In the genomic region with DNA sequence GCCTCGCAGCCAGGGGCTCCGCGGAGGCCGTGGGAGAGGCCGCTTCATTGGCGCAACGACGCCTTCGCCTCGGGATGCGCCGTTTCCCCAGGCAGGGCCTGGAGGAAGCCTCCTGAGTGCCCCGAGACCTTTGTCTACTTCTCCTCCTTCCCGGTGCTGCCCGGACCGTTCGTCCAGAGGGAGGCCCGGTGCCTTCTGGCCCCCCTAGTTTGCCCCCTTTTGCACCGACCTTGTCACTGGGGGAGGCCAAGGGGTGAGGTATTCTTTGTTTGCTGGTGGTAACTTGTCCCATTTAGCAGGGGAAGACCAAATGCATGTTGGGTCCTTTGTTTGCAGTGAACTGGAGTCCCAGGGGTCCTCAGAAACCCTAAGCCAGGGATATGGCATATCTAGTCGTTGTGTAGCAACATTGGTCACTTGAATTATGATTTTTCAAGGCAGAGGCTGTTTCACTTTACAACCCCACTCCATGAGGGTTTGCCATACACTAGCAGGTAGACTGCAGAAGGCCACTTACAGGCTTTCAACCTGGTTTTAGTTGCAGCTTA, we compare ENCODE assay signal across 8 cellular contexts. TPM values are rescaled to one million over a fixed set of nuclear protein-coding genes. Genes with fewer than 3 reads are reported as not detected.
A peak's percentile ranks its signal among the peaks of the same experiment; 100 is the strongest.
DNase-seq lines count a peak whose midpoint lies in the region; ATAC-seq, FAIRE-seq and TF ChIP-seq lines count a peak whose summit lies in the region.

No MANE protein-coding gene starts in this region.

- peaks cover 17% of the 10 kb centered on the region for H3K4me1 Mint-ChIP-seq in activated naive CD8-positive, alpha-beta T cell treated with anti-CD3 and anti-CD28 coated beads, Interleukin-2, amount 10 ng/mL, durations not matched to agents 7 days and 5 days

- peak overlapping the region; percentile 96 for H3K4me2 ChIP-seq in HepG2 (ENCODE audit: low read depth, low read length)

- no peaks in the 10 kb centered on the region for H3K27me3 Mint-ChIP-seq in activated naive CD8-positive, alpha-beta T cell treated with anti-CD3 and anti-CD28 coated beads, Interleukin-2, amount 10 ng/mL, durations not matched to agents 7 days and 5 days

- POLR2A ChIA-PET in A673 (lab: Charles Lee; ENCODE audit: low non-redundant PET) = no interaction called here
- POLR2A ChIA-PET in activated naive CD8-positive, alpha-beta T cell treated with anti-CD3 and anti-CD28 coated beads, Interleukin-2, amount 10 ng/mL, durations not matched to agents 7 days and 5 days (lab: Charles Lee) = interaction anchor here (1.8 kb wide), 1 partner anchor 21 kb away, joined by 7 read pairs; no protein-coding TSS in a partner anchor
- POLR2A ChIA-PET in HepG2 (lab: Yijun Ruan, JAX) = no interaction called here

- in situ Hi-C loops in HepG2 (cut with HindIII; ENCODE audit: extremely low pct_ligation_motif_present, low pct_unique_long_range_greater_than_20kb) = no loop called here

- H3K27me3 ChIP-seq in A673 (replicated peaks; ENCODE audit: insufficient read depth, low read depth, low read length, poor library complexity) (no peaks in the 10 kb centered on the region), HepG2 (ENCODE audit: control insufficient read depth in 1 of 2, insufficient read depth in 2 of 2, low read length in 2 of 2) (no peaks in the 10 kb centered on the region), tibial nerve (no peaks in the 10 kb centered on the region)

- peaks cover 13% of the 10 kb centered on the region for H3K79me2 ChIP-seq in HepG2 (ENCODE audit: insufficient read depth, low read length)

- no peak for ATAC-seq in activated naive CD8-positive, alpha-beta T cell treated with anti-CD3 and anti-CD28 coated beads, Interleukin-2, amount 10 ng/mL, durations not matched to agents 7 days and 5 days (ENCODE audit: low read depth)
- ATAC-seq in HepG2 (no peak), HG03469 (IDR thresholded peaks at IDR 0.05; ENCODE audit: unreplicated experiment) (no peak), HG03378 (IDR thresholded peaks at IDR 0.05; ENCODE audit: unreplicated experiment) (no peak)

- peak overlapping the region; percentile 82 for H3K9ac ChIP-seq in HepG2 (ENCODE audit: insufficient read depth, low read depth, low read length)

- H3K4me1 ChIP-seq in A673 (ENCODE audit: insufficient read depth, low read length, poor library complexity, severe bottlenecking) = no peaks in the 10 kb centered on the region
- peaks cover 32% of the 10 kb centered on the region for H3K4me1 ChIP-seq in HepG2 (ENCODE audit: insufficient read depth, low read length)
- peaks cover 0 to 29% (median 9%) of the 10 kb centered on the region in 4 donors for H3K4me1 ChIP-seq in tibial nerve

- H3K36me3 Mint-ChIP-seq in activated naive CD8-positive, alpha-beta T cell treated with anti-CD3 and anti-CD28 coated beads, Interleukin-2, amount 10 ng/mL, durations not matched to agents 7 days and 5 days = no peaks in the 10 kb centered on the region

- H4K20me1 ChIP-seq in HepG2 (ENCODE audit: insufficient read depth, low read length) = no peaks in the 10 kb centered on the region

- TF ChIP-seq POLR2A in HepG2 (IDR thresholded peaks at IDR 0.05; ENCODE audit: insufficient read depth in 1 of 2, low read depth in 2 of 2, low read length in 2 of 2) = peak in 1 of 2 experiments; percentile 40; a peak in 1 of 4 replicates
- TF ChIP-seq POLR2A in tibial nerve (IDR thresholded peaks at IDR 0.05) = no peak

- H3K9me3 Mint-ChIP-seq in activated naive CD8-positive, alpha-beta T cell treated with anti-CD3 and anti-CD28 coated beads, Interleukin-2, amount 10 ng/mL, durations not matched to agents 7 days and 5 days = no peaks in the 10 kb centered on the region

- CTCF ChIA-PET in A673 (lab: Charles Lee) = no interaction called here
- CTCF ChIA-PET in HepG2 (lab: Yijun Ruan, JAX; ENCODE audit: low intra/inter-chr PET ratio, low total read pairs) = no interaction called here

- H3K27ac Mint-ChIP-seq in activated naive CD8-positive, alpha-beta T cell treated with anti-CD3 and anti-CD28 coated beads, Interleukin-2, amount 10 ng/mL, durations not matched to agents 7 days and 5 days = peak overlapping the region; percentile 95

- DNase-seq in A673 (ENCODE audit: low spot score) (no peak), HFF-Myc (ENCODE audit: extremely low read depth, low read depth) (no peak), HepG2 (ENCODE audit: low spot score) (no peak), tibial nerve (ENCODE audit: low spot score in 2 of 2) (no peak), NCI-H1694 (lab: John Stamatoyannopoulos, UW) (no peak)
- no peak for DNase-seq in activated naive CD8-positive, alpha-beta T cell treated with anti-CD3 and anti-CD28 coated beads, Interleukin-2, amount 10 ng/mL, durations not matched to agents 7 days and 5 days

- H3K4me3 ChIP-seq in A673 (ENCODE audit: low read depth, low read length, poor library complexity, severe bottlenecking) (peak overlapping the region; percentile 76), HFF-Myc (replicated peaks; ENCODE audit: low read depth, low read length) (peak overlapping the region; percentile 65), HepG2 (replicated peaks in 1 of 3; ENCODE audit: insufficient read depth in 1 of 3, low read depth in 2 of 3, low read length in 3 of 3) (peak overlapping the region; percentile 78 to 91 (median 89)), tibial nerve (peak overlapping the region; percentile 73 to 94 (median 90))

- FAIRE-seq in HepG2 (lab: Jason Lieb, UNC) = no peak

- H3K27ac ChIP-seq in A673 (ENCODE audit: low read depth, low read length, poor library complexity, severe bottlenecking) (peak overlapping the region; percentile 85), HepG2 (ENCODE audit: extremely low read length, insufficient read depth, low read length) (peak overlapping the region; percentile 87), tibial nerve (peak overlapping the region; percentile 92 to 98 (median 97))

- BruUV-seq in A673 (replicated peaks; lab: Mats Ljungman, UMichigan) = no TSS peak
- no TSS peak for BruUV-seq in HepG2 (replicated peaks; lab: Mats Ljungman, UMichigan)

- H3K9me3 ChIP-seq in A673 (ENCODE audit: low read depth, low read length, poor library complexity, severe bottlenecking) (no peaks in the 10 kb centered on the region), HepG2 (ENCODE audit: low read length) (no peaks in the 10 kb centered on the region), tibial nerve (no peaks in the 10 kb centered on the region)

- TF ChIP-seq CTCF in A673 (conservative IDR thresholded peaks at IDR 0.05; ENCODE audit: low read depth, low read length) (no peak), HFF-Myc (IDR thresholded peaks at IDR 0.05; ENCODE audit: low read depth, low read length, missing control alignments) (no peak), HepG2 (CRISPR knock-in tag; IDR thresholded peaks at IDR 0.05) (no peak), tibial nerve (IDR thresholded peaks at IDR 0.05) (no peak)

- peak overlapping the region; percentile 66 for H2AFZ ChIP-seq in HepG2 (ENCODE audit: low read length)

- no peak for TF ChIP-seq EP300 in HepG2 (IDR thresholded peaks at IDR 0.05; ENCODE audit: low read depth in 2 of 2, low read length in 2 of 2)
- TF ChIP-seq EP300 in HepG2 (CRISPR knock-in tag; IDR thresholded peaks at IDR 0.05; ENCODE audit: borderline replicate concordance) = no peak
- TF ChIP-seq EP300 in tibial nerve (IDR thresholded peaks at IDR 0.05) = no peak

- intact Hi-C loops in A673 (cut with micrococcal nuclease; ENCODE audit: unreplicated experiment) (no loop called here), HepG2 (cut with micrococcal nuclease; ENCODE audit: unreplicated experiment) (no loop called here)

- H3K36me3 ChIP-seq in A673 (ENCODE audit: insufficient read depth, low read length, poor library complexity, severe bottlenecking) (peaks cover 3% of the 10 kb centered on the region), HepG2 (replicated peaks in 1 of 2; ENCODE audit: control insufficient read depth in 1 of 2, insufficient read depth in 2 of 2, low read length in 2 of 2) (peaks cover 2 to 3% of the 10 kb centered on the region in 2 experiments; a peak in 1 of 5 replicates), tibial nerve (peaks cover 0 to 33% (median 0%) of the 10 kb centered on the region in 3 donors)

- peak overlapping the region; percentile 99 for H3K4me3 Mint-ChIP-seq in activated naive CD8-positive, alpha-beta T cell treated with anti-CD3 and anti-CD28 coated beads, Interleukin-2, amount 10 ng/mL, durations not matched to agents 7 days and 5 days

- 0% methylated on average over 2 of the region's 20 CpGs for WGBS in HepG2 (ENCODE audit: low lambda C conversion rate)
- 0 to 2% methylated on average over 8 of the region's 20 CpGs for WGBS in tibial nerve, 2 donors

- no peak for TF ChIP-seq RAD21 in HepG2 (CRISPR knock-in tag; IDR thresholded peaks at IDR 0.05)

RNA-seq across cellular contexts. Expression of gene DHX30, which starts 0.6 kb away (rescaled TPM):
- total RNA-seq in A673 (2021) = 80.2 and 84.5 TPM in 2 replicates
- total RNA-seq in activated naive CD8-positive, alpha-beta T cell treated with anti-CD3 and anti-CD28 coated beads, Interleukin-2, amount 10 ng/mL, durations not matched to agents 7 days and 5 days = 10 to 100 TPM; 76.7 to 78.1 TPM
- total RNA-seq in HepG2 (2016; rRNA removed; fragmentation: Illumina TruSeq; extraction: Trizol) = 45.6 and 59.4 TPM in 2 replicates
- total RNA-seq in HepG2 (2016; cell fraction: cytosol; rRNA removed; fragmentation: Illumina TruSeq; extraction: Trizol; ENCODE audit: low read depth) = 13.6 and 17.0 TPM in 2 replicates
- total RNA-seq in HepG2 (2016; cell fraction: insoluble cytoplasmic fraction; rRNA removed; fragmentation: Illumina TruSeq; extraction: Trizol) = 38.6 and 62.5 TPM in 2 replicates
- 22.4 and 24.3 TPM in 2 replicates for total RNA-seq in HepG2 (2016; cell fraction: membrane; rRNA removed; fragmentation: Illumina TruSeq; extraction: Trizol)
- total RNA-seq in HepG2 (2016; cell fraction: nucleus; rRNA removed; fragmentation: Illumina TruSeq; extraction: Trizol) = 62.9 and 74.7 TPM in 2 replicates
- 30.6 and 40.7 TPM in 2 replicates for polyA plus RNA-seq in HepG2 (2011; rRNA removed)
- 28.3 and 39.0 TPM in 2 replicates for polyA plus RNA-seq in HepG2 (2011; cell fraction: cytosol; rRNA removed)
- 163 and 197 TPM in 2 replicates for polyA plus RNA-seq in HepG2 (2011; cell fraction: nucleus; rRNA removed)
- polyA plus RNA-seq in HepG2 (2012) = 24.2 and 29.1 TPM in 2 replicates
- polyA plus RNA-seq in HepG2 (2016; cell fraction: cytosol; fragmentation: Illumina TruSeq; extraction: Trizol; ENCODE audit: low read depth) = 11.0 and 12.5 TPM in 2 replicates
- polyA plus RNA-seq in HepG2 (2016; cell fraction: insoluble cytoplasmic fraction; fragmentation: Illumina TruSeq; extraction: Trizol; ENCODE audit: low read depth) = 25.7 and 33.1 TPM in 2 replicates
- polyA plus RNA-seq in HepG2 (2016; cell fraction: membrane; fragmentation: Illumina TruSeq; extraction: Trizol; ENCODE audit: low read depth) = 9.0 and 9.5 TPM in 2 replicates
- polyA plus RNA-seq in HepG2 (2016; cell fraction: nucleus; fragmentation: Illumina TruSeq; extraction: Trizol; ENCODE audit: insufficient read depth, low read depth) = 92.0 and 98.7 TPM in 2 replicates
- polyA minus RNA-seq in HepG2 (2011; rRNA and poly(A)+ RNA removed; ENCODE audit: low replicate concordance) = 105 and 153 TPM in 2 replicates
- 32.0 and 32.5 TPM in 2 replicates for polyA minus RNA-seq in HepG2 (2011; cell fraction: cytosol; rRNA and poly(A)+ RNA removed)
- polyA minus RNA-seq in HepG2 (2011; cell fraction: nucleus; rRNA and poly(A)+ RNA removed) = 66.0 and 72.5 TPM in 2 replicates
- total RNA-seq in tibial nerve = 10 to 100 TPM; 71.9 to 86.4 (median 78.8) TPM

RNA-seq across cellular contexts. Expression of gene SMARCC1, which starts 21.9 kb away (rescaled TPM):
- total RNA-seq in A673 (2021) (126 and 129 TPM in 2 replicates), HepG2 (2016; rRNA removed; fragmentation: Illumina TruSeq; extraction: Trizol) (53.6 and 58.4 TPM in 2 replicates), tibial nerve (10 to 100 TPM; 27.8 to 37.4 (median 36.1) TPM)
- 10 to 100 TPM; 82.8 to 88.1 TPM for total RNA-seq in activated naive CD8-positive, alpha-beta T cell treated with anti-CD3 and anti-CD28 coated beads, Interleukin-2, amount 10 ng/mL, durations not matched to agents 7 days and 5 days
- 31.7 and 35.7 TPM in 2 replicates for total RNA-seq in HepG2 (2016; cell fraction: cytosol; rRNA removed; fragmentation: Illumina TruSeq; extraction: Trizol; ENCODE audit: low read depth)
- total RNA-seq in HepG2 (2016; cell fraction: insoluble cytoplasmic fraction; rRNA removed; fragmentation: Illumina TruSeq; extraction: Trizol) = 46.9 and 62.8 TPM in 2 replicates
- total RNA-seq in HepG2 (2016; cell fraction: membrane; rRNA removed; fragmentation: Illumina TruSeq; extraction: Trizol) = 19.5 and 23.9 TPM in 2 replicates
- total RNA-seq in HepG2 (2016; cell fraction: nucleus; rRNA removed; fragmentation: Illumina TruSeq; extraction: Trizol) = 53.6 and 55.4 TPM in 2 replicates
- polyA plus RNA-seq in HepG2 (2011; rRNA removed) = 38.3 and 47.9 TPM in 2 replicates
- polyA plus RNA-seq in HepG2 (2011; cell fraction: cytosol; rRNA removed) = 11.9 and 13.7 TPM in 2 replicates
- 28.8 and 29.2 TPM in 2 replicates for polyA plus RNA-seq in HepG2 (2011; cell fraction: nucleus; rRNA removed)
- polyA plus RNA-seq in HepG2 (2012) = 35.0 and 49.8 TPM in 2 replicates
- 1.8 and 2.0 TPM in 2 replicates for polyA plus RNA-seq in HepG2 (2016; cell fraction: cytosol; fragmentation: Illumina TruSeq; extraction: Trizol; ENCODE audit: low read depth)
- 35.8 and 41.7 TPM in 2 replicates for polyA plus RNA-seq in HepG2 (2016; cell fraction: insoluble cytoplasmic fraction; fragmentation: Illumina TruSeq; extraction: Trizol; ENCODE audit: low read depth)
- polyA plus RNA-seq in HepG2 (2016; cell fraction: membrane; fragmentation: Illumina TruSeq; extraction: Trizol; ENCODE audit: low read depth) = 4.7 and 6.4 TPM in 2 replicates
- 53.2 and 60.9 TPM in 2 replicates for polyA plus RNA-seq in HepG2 (2016; cell fraction: nucleus; fragmentation: Illumina TruSeq; extraction: Trizol; ENCODE audit: insufficient read depth, low read depth)
- polyA minus RNA-seq in HepG2 (2011; rRNA and poly(A)+ RNA removed; ENCODE audit: low replicate concordance) = 72.6 and 165 TPM in 2 replicates
- polyA minus RNA-seq in HepG2 (2011; cell fraction: cytosol; rRNA and poly(A)+ RNA removed) = 31.1 and 46.0 TPM in 2 replicates
- polyA minus RNA-seq in HepG2 (2011; cell fraction: nucleus; rRNA and poly(A)+ RNA removed) = 73.1 and 73.5 TPM in 2 replicates
